In genomic region chr16:25297151-25297787, GRCh38 we compare ENCODE assay signal across 22 cellular contexts. TPM values are rescaled to one million over a fixed set of nuclear protein-coding genes. Genes with fewer than 3 reads are reported as not detected.
DNase-seq lines count a peak whose midpoint lies in the region; ATAC-seq, FAIRE-seq and TF ChIP-seq lines count a peak whose summit lies in the region.
"Had no signal": no experiment of that assay in that cellular context is flagged by ENCODE, and none has a peak within 500 bp of the region (broad histone marks: within the 10 kb centered on the region; RNA-seq: fewer than 3 reads in every experiment).

No MANE protein-coding gene starts in this region.

- no peaks in the 10 kb centered on the region for H3K27me3 Mint-ChIP-seq in activated naive CD8-positive, alpha-beta T cell treated with anti-CD3 and anti-CD28 coated beads, Interleukin-2, amount 10 ng/mL, durations not matched to agents 7 days and 5 days
- H3K27me3 Mint-ChIP-seq in activated naive CD8-positive, alpha-beta T cell treated with anti-CD3 and anti-CD28 coated beads for 36 hours: no peaks in the 10 kb centered on the region
- H3K27me3 Mint-ChIP-seq in MCF 10A (ENCODE audit: insufficient read depth, unreplicated experiment): no peaks in the 10 kb centered on the region

- H3K4me1 Mint-ChIP-seq in activated naive CD8-positive, alpha-beta T cell treated with anti-CD3 and anti-CD28 coated beads, Interleukin-2, amount 10 ng/mL, durations not matched to agents 7 days and 5 days: peaks cover 12% of the 10 kb centered on the region
- H3K4me1 Mint-ChIP-seq in activated naive CD8-positive, alpha-beta T cell treated with anti-CD3 and anti-CD28 coated beads for 36 hours: peaks cover 7% of the 10 kb centered on the region
- H3K4me1 Mint-ChIP-seq in MCF 10A (ENCODE audit: insufficient read depth, unreplicated experiment): peaks cover 5% of the 10 kb centered on the region
- H3K4me1 Mint-ChIP-seq: B cell had no signal

- CTCF ChIA-PET in MCF 10A (lab: Yijun Ruan, JAX): no interaction called here

- peak; percentile 36 for FAIRE-seq in bronchial epithelial cell (lab: Jason Lieb, UNC)

- no peaks in the 10 kb centered on the region for H3K36me3 Mint-ChIP-seq in activated naive CD8-positive, alpha-beta T cell treated with anti-CD3 and anti-CD28 coated beads, Interleukin-2, amount 10 ng/mL, durations not matched to agents 7 days and 5 days
- H3K36me3 Mint-ChIP-seq in activated naive CD8-positive, alpha-beta T cell treated with anti-CD3 and anti-CD28 coated beads for 36 hours: no peaks in the 10 kb centered on the region
- H3K36me3 Mint-ChIP-seq in MCF 10A (ENCODE audit: insufficient read depth, unreplicated experiment): no peaks in the 10 kb centered on the region

- H3K4me3 Mint-ChIP-seq in activated naive CD8-positive, alpha-beta T cell treated with anti-CD3 and anti-CD28 coated beads, Interleukin-2, amount 10 ng/mL, durations not matched to agents 7 days and 5 days: no peak overlapping the region
- H3K4me3 Mint-ChIP-seq in activated naive CD8-positive, alpha-beta T cell treated with anti-CD3 and anti-CD28 coated beads for 36 hours: no peak overlapping the region
- no peak overlapping the region for H3K4me3 Mint-ChIP-seq in MCF 10A (ENCODE audit: unreplicated experiment)
- H3K4me3 Mint-ChIP-seq: B cell; CD4-positive, alpha-beta memory T cell; GM23338; IgD-negative memory B cell had no signal

- H3K27ac ChIP-seq in ovary (no peak overlapping the region), breast epithelium (no peak overlapping the region)

- DNase-seq in NCI-H1436 (lab: John Stamatoyannopoulos, UW) (peak; percentile 56), NCI-H1436 treated with DMSO at 0.1 percent for 48 hours (lab: John Stamatoyannopoulos, UW) (no peak), bronchial epithelial cell (ENCODE audit: low read depth) (no peak), MCF 10A (ENCODE audit: unreplicated experiment) (no peak), ovary (no peak), breast epithelium (ENCODE audit: low spot score in 2 of 2) (no peak)
- no peak for DNase-seq in activated naive CD8-positive, alpha-beta T cell treated with anti-CD3 and anti-CD28 coated beads, Interleukin-2, amount 10 ng/mL, durations not matched to agents 7 days and 5 days
- no peak for DNase-seq in activated naive CD8-positive, alpha-beta T cell treated with anti-CD3 and anti-CD28 coated beads for 36 hours
- DNase-seq: 8988T; CD4-positive, alpha-beta memory T cell; DMS153; GF-D8; NCI-H1417; NCI-H1930; NCI-H2171; NCI-H446 treated with DMSO at 0.1 percent for 48 hours; OCI-M1; Right ventricle myocardium superior had no signal

- H3K9me3 ChIP-seq in ovary (no peaks in the 10 kb centered on the region), breast epithelium (no peaks in the 10 kb centered on the region)

- TF ChIP-seq POLR2A in ovary (IDR thresholded peaks at IDR 0.05) (no peak), breast epithelium (IDR thresholded peaks at IDR 0.05) (no peak)

- H3K4me3 ChIP-seq in bronchial epithelial cell (ENCODE audit: low read depth, low read length): no peak overlapping the region
- H3K4me3 ChIP-seq in ovary: no peak overlapping the region
- no peak overlapping the region for H3K4me3 ChIP-seq in breast epithelium
- H3K4me3 ChIP-seq: GM23338 had no signal

- intact Hi-C loops in MCF 10A (cut with micrococcal nuclease) (no loop called here), ovary (cut with DNase I) (no loop called here), breast epithelium (cut with DNase I; ENCODE audit: low total_unique reads) (no loop called here)

- H3K9me3 Mint-ChIP-seq in activated naive CD8-positive, alpha-beta T cell treated with anti-CD3 and anti-CD28 coated beads, Interleukin-2, amount 10 ng/mL, durations not matched to agents 7 days and 5 days: no peaks in the 10 kb centered on the region
- H3K9me3 Mint-ChIP-seq in activated naive CD8-positive, alpha-beta T cell treated with anti-CD3 and anti-CD28 coated beads for 36 hours: no peaks in the 10 kb centered on the region
- peaks cover 8% of the 10 kb centered on the region for H3K9me3 Mint-ChIP-seq in MCF 10A (ENCODE audit: unreplicated experiment)
- H3K9me3 Mint-ChIP-seq: CD4-positive, alpha-beta memory T cell had no signal

- BruUV-seq in MCF 10A (replicated peaks; lab: Mats Ljungman, UMichigan): no TSS peak

- no peak for TF ChIP-seq EP300 in ovary (IDR thresholded peaks at IDR 0.05)

- ATAC-seq in activated naive CD8-positive, alpha-beta T cell treated with anti-CD3 and anti-CD28 coated beads, Interleukin-2, amount 10 ng/mL, durations not matched to agents 7 days and 5 days (ENCODE audit: low read depth): peak; percentile 42
- ATAC-seq: GM23338, HCT116 had no signal

- no peaks in the 10 kb centered on the region for H3K4me1 ChIP-seq in ovary (ENCODE audit: insufficient read depth)
- H3K4me1 ChIP-seq in breast epithelium: no peaks in the 10 kb centered on the region

- 83 to 90% (median 85%) methylated on average over 6 of the region's 6 CpGs for whole genome bisulfite sequencing in ovary, 3 donors

- POLR2A ChIA-PET in activated naive CD8-positive, alpha-beta T cell treated with anti-CD3 and anti-CD28 coated beads, Interleukin-2, amount 10 ng/mL, durations not matched to agents 7 days and 5 days (lab: Charles Lee): interaction anchor here (0.5 kb wide), 1 partner anchor 52 kb away, joined by 3 read pairs; no protein-coding TSS in a partner anchor
- POLR2A ChIA-PET in MCF 10A (lab: Yijun Ruan, JAX): no interaction called here

- H3K36me3 ChIP-seq in bronchial epithelial cell (ENCODE audit: control insufficient read depth, insufficient read depth, low read length) (no peaks in the 10 kb centered on the region), ovary (no peaks in the 10 kb centered on the region), breast epithelium (no peaks in the 10 kb centered on the region)

- H3K27ac Mint-ChIP-seq in activated naive CD8-positive, alpha-beta T cell treated with anti-CD3 and anti-CD28 coated beads, Interleukin-2, amount 10 ng/mL, durations not matched to agents 7 days and 5 days: peak overlapping the region; percentile 24
- H3K27ac Mint-ChIP-seq in activated naive CD8-positive, alpha-beta T cell treated with anti-CD3 and anti-CD28 coated beads for 36 hours: no peak overlapping the region
- no peak overlapping the region for H3K27ac Mint-ChIP-seq in MCF 10A (ENCODE audit: low read depth, unreplicated experiment)
- H3K27ac Mint-ChIP-seq: B cell; CD4-positive, alpha-beta memory T cell; GM23338; IgD-negative memory B cell had no signal

- no peaks in the 10 kb centered on the region for H3K27me3 ChIP-seq in bronchial epithelial cell (ENCODE audit: control insufficient read depth, insufficient read depth, low read length)
- H3K27me3 ChIP-seq in ovary: no peaks in the 10 kb centered on the region
- H3K27me3 ChIP-seq in breast epithelium: no peaks in the 10 kb centered on the region

- TF ChIP-seq CTCF in bronchial epithelial cell (IDR thresholded peaks at IDR 0.05; ENCODE audit: insufficient read depth, low read length, severe bottlenecking): no peak
- no peak for TF ChIP-seq CTCF in MCF 10A (IDR thresholded peaks at IDR 0.05; ENCODE audit: unreplicated experiment)
- no peak for TF ChIP-seq CTCF in ovary (IDR thresholded peaks at IDR 0.05)
- no peak for TF ChIP-seq CTCF in breast epithelium (IDR thresholded peaks at IDR 0.05)

RNA-seq across cellular contexts. Expression of gene ZKSCAN2, which starts 39.6 kb away (rescaled TPM):
- 1 to 10 TPM; 4.3 to 5.5 TPM for total RNA-seq in activated naive CD8-positive, alpha-beta T cell treated with anti-CD3 and anti-CD28 coated beads, Interleukin-2, amount 10 ng/mL, durations not matched to agents 7 days and 5 days
- 1 to 10 TPM; 7.1 to 7.3 TPM for total RNA-seq in activated naive CD8-positive, alpha-beta T cell treated with anti-CD3 and anti-CD28 coated beads for 36 hours
- 1.8 and 3.4 TPM in 2 replicates for total RNA-seq in bronchial epithelial cell
- total RNA-seq in MCF 10A (2022): 6.6 and 7.8 TPM in 2 replicates
- total RNA-seq in ovary: 10 to 100 TPM in 1 of 7 donors, 1 to 10 TPM in 6; 2.8 to 11.1 (median 7.8) TPM
- polyA plus RNA-seq in ovary: 1 to 10 TPM; 2.2 to 4.4 TPM
- total RNA-seq in breast epithelium: 1 to 10 TPM; 3.9 to 5.0 (median 4.6) TPM
